8 cellular contexts compared by ENCODE assay signal in the genomic region with DNA sequence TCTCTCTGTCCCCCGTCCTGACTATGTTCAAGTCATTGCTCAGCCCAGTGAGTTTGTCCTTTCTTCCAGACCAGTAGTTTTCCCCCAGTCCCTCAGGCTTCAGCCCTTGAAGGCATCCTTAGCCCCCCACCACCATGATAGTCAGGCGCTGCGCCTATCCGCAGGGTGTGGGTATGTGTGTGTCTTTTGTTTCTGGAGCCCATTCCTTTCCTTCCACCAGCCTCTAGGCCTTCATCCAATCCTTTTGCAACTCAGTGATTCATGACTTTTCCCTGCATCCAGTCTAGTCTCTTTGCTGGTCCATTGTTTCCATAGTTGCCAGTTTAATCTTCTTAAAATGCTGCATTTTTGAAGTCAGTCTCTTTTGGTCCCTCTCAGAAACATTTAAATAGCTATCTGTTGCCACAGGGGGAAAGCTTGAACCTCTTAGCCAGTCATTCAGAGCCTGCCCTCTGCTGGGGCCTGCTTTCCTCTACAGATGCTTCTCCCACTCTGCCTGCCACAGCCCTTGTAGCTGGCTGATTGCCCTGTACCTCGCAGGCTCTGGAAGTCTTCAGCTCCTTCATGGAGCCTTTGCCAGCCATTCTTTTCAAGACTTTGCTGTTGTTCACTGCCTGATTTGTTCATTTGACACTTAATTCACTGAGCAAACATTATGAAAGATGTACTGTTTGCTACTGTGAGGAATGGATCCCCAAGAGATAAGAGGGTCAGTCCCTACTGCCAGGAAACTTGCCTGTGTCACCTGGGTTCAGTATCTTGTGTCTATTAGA. TPM values are rescaled to one million over a fixed set of nuclear protein-coding genes. Genes with fewer than 3 reads are reported as not detected.
DNase-seq lines count a peak whose midpoint lies in the region; ATAC-seq, FAIRE-seq and TF ChIP-seq lines count a peak whose summit lies in the region.

No MANE protein-coding gene starts in this region.

- H3K36me3 ChIP-seq in WERI-Rb-1 (peaks cover 36% of the 10 kb centered on the region), kidney (ENCODE audit: control insufficient read depth in 1 of 2, insufficient read depth in 2 of 2, low read length in 2 of 2) (peaks cover 15 to 16% of the 10 kb centered on the region in 2 donors)

- H3K27me3 ChIP-seq in WERI-Rb-1 (ENCODE audit: insufficient read depth, low read depth, severe bottlenecking), result no peaks in the 10 kb centered on the region

- peak; percentile 96 for ATAC-seq in HG02885 (IDR thresholded peaks at IDR 0.05; ENCODE audit: poor library complexity, unreplicated experiment)

- no peak for FAIRE-seq in kidney (lab: Jason Lieb, UNC)

- intact Hi-C loops in kidney (cut with DNase I), result no loop called here

- no peak overlapping the region for H3K27ac ChIP-seq in WERI-Rb-1
- peak overlapping the region; percentile 45 for H3K27ac ChIP-seq in caudate nucleus (ENCODE audit: low read depth, low read length)
- H3K27ac ChIP-seq in kidney (ENCODE audit: low read depth in 2 of 2, low read length in 2 of 2), result peak overlapping the region; percentile 57 to 77

- peak overlapping the region in 1 of 2 donors; percentile 38 for H3K9ac ChIP-seq in kidney (ENCODE audit: low read length in 2 of 2)

- no peak overlapping the region for H3K4me3 ChIP-seq in WERI-Rb-1 (ENCODE audit: low read depth, low read length)
- no peak overlapping the region for H3K4me3 ChIP-seq in kidney (ENCODE audit: low read length in 2 of 2)

- peaks cover 23 to 28% of the 10 kb centered on the region in 2 donors for H3K4me1 ChIP-seq in kidney (ENCODE audit: control insufficient read depth in 1 of 2, insufficient read depth in 1 of 2, low read depth in 1 of 2, low read length in 2 of 2)

- TF ChIP-seq CTCF in WERI-Rb-1 (IDR thresholded peaks at IDR 0.05; ENCODE audit: low read depth, low read length), result peak; percentile 84
- TF ChIP-seq CTCF in kidney (IDR thresholded peaks at IDR 0.05; ENCODE audit: borderline replicate concordance, extremely low read depth, insufficient read depth), result peak; percentile 58

- DNase-seq in activated gamma-delta T cell treated with Interleukin-2 at 50 U/mL for 16 hours, result peak; percentile 59
- no peak for DNase-seq in activated gamma-delta T cell (lab: John Stamatoyannopoulos, UW)
- peak; percentile 61 for DNase-seq in NCI-H2107 (lab: John Stamatoyannopoulos, UW)
- peak; percentile 70 for DNase-seq in WERI-Rb-1
- peak in 60 of 61 donors; percentile 9 to 89 (median 59) for DNase-seq in caudate nucleus (lab: John Stamatoyannopoulos, UW)
- DNase-seq in kidney, result peak; percentile 87
- DNase-seq in stimulated activated CD4-positive, alpha-beta T cell treated with anti-CD3 and anti-CD28 coated beads, Interleukin-1b, Interleukin-23, amount 100 ng/mL, for 1 hour (ENCODE audit: low read depth in 2 of 2), result peak; percentile 10 to 22

- no peaks in the 10 kb centered on the region for H3K9me3 ChIP-seq in WERI-Rb-1 (ENCODE audit: severe bottlenecking)
- no peaks in the 10 kb centered on the region for H3K9me3 ChIP-seq in kidney (ENCODE audit: control insufficient read depth in 1 of 2, low read length in 2 of 2)

RNA-seq across cellular contexts. Expression of a gene that starts 55.9 kb away (rescaled TPM):
- 40.5 TPM for total RNA-seq in kidney
- 0.86 TPM for polyA plus RNA-seq in kidney (ENCODE audit: insufficient read depth, low read depth, low replicate concordance)

RNA-seq across cellular contexts. Expression of a gene that starts 57.3 kb away (rescaled TPM):
- 13.2 TPM for total RNA-seq in kidney
- polyA plus RNA-seq in kidney (ENCODE audit: insufficient read depth, low read depth, low replicate concordance), result 4.7 TPM
